Comparison of ENCODE assay signal across 18 cellular contexts in the genomic region with DNA sequence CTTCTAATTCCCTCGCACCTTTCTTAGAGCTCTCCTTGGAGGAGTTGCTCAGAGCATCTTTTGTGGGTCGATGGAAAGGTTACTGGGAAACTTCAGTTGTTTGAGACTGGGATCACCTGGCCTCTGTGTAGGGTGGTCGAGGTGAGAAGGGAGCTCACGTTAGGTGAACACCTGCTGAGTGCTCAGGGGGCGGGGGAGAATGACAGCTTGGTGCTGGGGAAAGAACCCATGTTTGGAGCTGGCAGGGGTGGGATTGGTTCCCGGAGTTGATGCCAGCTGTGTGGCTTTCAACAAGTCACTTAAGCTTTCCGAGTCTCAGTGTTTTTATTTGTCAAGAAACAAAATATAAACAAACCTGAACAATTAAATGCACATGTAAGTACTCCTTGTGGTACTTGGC.
"Had no signal": no experiment of that assay in that cellular context is flagged by ENCODE, and none has a peak within 500 bp of the region (broad histone marks: within the 10 kb centered on the region; RNA-seq: fewer than 3 reads in every experiment).

No MANE protein-coding gene starts in this region.

- ATAC-seq: activated naive CD4-positive, alpha-beta T cell treated with anti-CD3 and anti-CD28 coated beads, Interleukin-2, amount 50 U/mL, for 72 hours; left lobe of liver; naive thymus-derived CD4-positive, alpha-beta T cell had no signal

- H3K9me3 Mint-ChIP-seq: activated naive CD4-positive, alpha-beta T cell treated with anti-CD3 and anti-CD28 coated beads, Interleukin-2, amount 50 U/mL, for 72 hours; endodermal cell; naive thymus-derived CD4-positive, alpha-beta T cell; T-helper 1 cell treated with Interleukin-12 subunit alpha and Interleukin-12 subunit beta and Interleukin-4 antibody, amounts not matched to agents 30 μg/mL and 1 μg/mL, for 36 hours had no signal

- H3K4me3 ChIP-seq: adrenal gland, tibial artery, uterus had no signal

- H3K36me3 ChIP-seq: adrenal gland, tibial artery, uterus had no signal

- H3K27ac Mint-ChIP-seq: activated naive CD4-positive, alpha-beta T cell treated with anti-CD3 and anti-CD28 coated beads, Interleukin-2, amount 50 U/mL, for 72 hours; naive thymus-derived CD4-positive, alpha-beta T cell; T-helper 1 cell treated with Interleukin-12 subunit alpha and Interleukin-12 subunit beta and Interleukin-4 antibody, amounts not matched to agents 30 μg/mL and 1 μg/mL, for 36 hours had no signal

- H3K4me3 Mint-ChIP-seq: endodermal cell; naive thymus-derived CD4-positive, alpha-beta T cell; T-helper 1 cell treated with Interleukin-12 subunit alpha and Interleukin-12 subunit beta and Interleukin-4 antibody, amounts not matched to agents 30 μg/mL and 1 μg/mL, for 36 hours had no signal

- H3K27ac ChIP-seq: epithelial cell of prostate, tibial artery, uterus had no signal

- H3K36me3 Mint-ChIP-seq: activated naive CD4-positive, alpha-beta T cell treated with anti-CD3 and anti-CD28 coated beads, Interleukin-2, amount 50 U/mL, for 72 hours; naive thymus-derived CD4-positive, alpha-beta T cell had no signal

- H3K9me3 ChIP-seq: adrenal gland, tibial artery, uterus had no signal

- DNase-seq: activated CD4-positive, CD25-positive, alpha-beta regulatory T cell treated with anti-CD3 and anti-CD28 coated beads, Interleukin-2, amount 50 U/mL, for 72 hours; activated CD8-positive, alpha-beta memory T cell treated with anti-CD3 and anti-CD28 coated beads for 24 hours; activated CD8-positive, alpha-beta memory T cell treated with anti-CD3 and anti-CD28 coated beads, Interleukin-2, amount 50 U/mL, for 48 hours; activated gamma-delta T cell; activated T-cell treated with anti-CD3 and anti-CD28 coated beads, Interleukin-2, amount 50 U/mL, for 48 hours; adrenal gland; foreskin fibroblast; islet precursor cell; naive thymus-derived CD4-positive, alpha-beta T cell; stimulated activated CD4-positive, alpha-beta T cell treated with anti-CD3 and anti-CD28 coated beads, Interleukin-2, amount 100 ng/mL, for 24 hours; stimulated activated naive CD4-positive, alpha-beta T cell treated with Interleukin-2 at 50 U/mL for 16 hours; uterus had no signal

- H3K4me1 ChIP-seq: uterus had no signal

- H3K4me1 Mint-ChIP-seq: naive thymus-derived CD4-positive, alpha-beta T cell had no signal

- H3K27me3 ChIP-seq: adrenal gland, tibial artery, uterus had no signal
